9 cellular contexts compared by ENCODE assay signal in genomic region chr9:133048595-133048994, GRCh38. TPM values are rescaled to one million over a fixed set of nuclear protein-coding genes. Genes with fewer than 3 reads are reported as not detected.
DNase-seq lines count a peak whose midpoint lies in the region; ATAC-seq and TF ChIP-seq lines count a peak whose summit lies in the region.
"Had no signal": no experiment of that assay in that cellular context is flagged by ENCODE, and none has a peak within 500 bp of the region (broad histone marks: within the 10 kb centered on the region; RNA-seq: fewer than 3 reads in every experiment).

No MANE protein-coding gene starts in this region.

- ATAC-seq in GM18502 (IDR thresholded peaks at IDR 0.05; ENCODE audit: poor library complexity, unreplicated experiment) (no peak), upper lobe of left lung (ENCODE audit: low FRiP score in 2 of 2) (no peak), HG03439 (IDR thresholded peaks at IDR 0.05; ENCODE audit: unreplicated experiment) (no peak)

- TF ChIP-seq POLR2A in upper lobe of left lung (IDR thresholded peaks at IDR 0.05): no peak

- DNase-seq in NCI-H526 treated with DMSO at 0.1 percent for 48 hours (lab: John Stamatoyannopoulos, UW) (peak; percentile 0), NCI-H526 (lab: John Stamatoyannopoulos, UW) (no peak), NCI-H1694 (lab: John Stamatoyannopoulos, UW) (peak; percentile 28), T47D (ENCODE audit: low read depth in 1 of 2, low spot score in 1 of 2) (peak; percentile 56 to 76), myocyte (ENCODE audit: low read depth) (peak; percentile 48), upper lobe of left lung (no peak)

- in situ Hi-C loops in T47D (cut with HindIII; ENCODE audit: low pct_unique_long_range_greater_than_20kb, low sequenced_read_pairs): no loop called here

- TF ChIP-seq EP300 in upper lobe of left lung (IDR thresholded peaks at IDR 0.05): no peak

- H3K9me3 ChIP-seq in upper lobe of left lung: no peaks in the 10 kb centered on the region

- TF ChIP-seq CTCF in upper lobe of left lung (IDR thresholded peaks at IDR 0.05): peak in 1 of 6 experiments; percentile 6

- peaks cover 14 to 99% (median 81%) of the 10 kb centered on the region in 4 donors for H3K36me3 ChIP-seq in upper lobe of left lung

- no peak overlapping the region for H3K4me3 ChIP-seq in upper lobe of left lung

- WGBS in upper lobe of left lung, 2 donors: 61 to 66% methylated on average over 4 to 5 of the region's 5 CpGs

- no peaks in the 10 kb centered on the region for H3K27me3 ChIP-seq in upper lobe of left lung

- H3K27ac ChIP-seq in upper lobe of left lung: no peak overlapping the region

- no peaks in the 10 kb centered on the region for H3K4me1 ChIP-seq in upper lobe of left lung

RNA-seq across cellular contexts. Expression of gene CEL, which starts 13.2 kb away (rescaled TPM):
- total RNA-seq in myocyte (0.67 and 0.73 TPM in 2 replicates), upper lobe of left lung (1 to 10 TPM in 3 of 6 donors, under 1 TPM in 2, not detected in 1; 0.15 to 9.4 (median 1.1) TPM)
- 0.59 TPM for polyA plus RNA-seq in myocyte (2012)
- polyA plus RNA-seq: CD8-positive, alpha-beta memory T cell had no signal

RNA-seq across cellular contexts. Expression of gene GTF3C5, which starts 17.8 kb away (rescaled TPM):
- total RNA-seq in myocyte: 50.6 and 59.6 TPM in 2 replicates
- polyA plus RNA-seq in myocyte (2012): 33.5 TPM
- total RNA-seq in upper lobe of left lung: 100 to 1,000 TPM in 1 of 6 donors, 10 to 100 TPM in 5; 40.9 to 133 (median 49.7) TPM

Comparison
In these comparisons a context has a peak if more than half of its experiments do, and no peak if none do; other contexts are left out.
1. DNase-seq: peak in NCI-H526 treated with DMSO at 0.1 percent for 48 hours (single experiment), NCI-H1694 (single experiment), T47D (2 of 2) and myocyte (single experiment); none in NCI-H526 (0 of 2) and upper lobe of left lung (0 of 2).